In genomic region chr5:38814879-38815278, GRCh38 we compare ENCODE assay signal across 30 cellular contexts. TPM values are rescaled to one million over a fixed set of nuclear protein-coding genes. Genes with fewer than 3 reads are reported as not detected.
"Had no signal": no experiment of that assay in that cellular context is flagged by ENCODE, and none has a peak within 500 bp of the region (broad histone marks: within the 10 kb centered on the region; RNA-seq: fewer than 3 reads in every experiment).

No MANE protein-coding gene starts in this region.

- DNase-seq: activated B cell treated with CpG ODN at 0.5 μM for 24 hours; activated CD4-positive, alpha-beta memory T cell treated with anti-CD3 and anti-CD28 coated beads for 36 hours; activated CD4-positive, alpha-beta T cell treated with anti-CD3 and anti-CD28 coated beads for 4 hours; activated CD4-positive, alpha-beta T cell treated with anti-CD3 and anti-CD28 coated beads, Interleukin-2, amount 10 ng/mL, durations not matched to agents 24 days and 14 days; activated CD4-positive, alpha-beta T cell treated with anti-CD3 and anti-CD28 coated beads, Interleukin-2, amount 50 U/mL, for 1 hour; activated CD4-positive, alpha-beta T cell treated with anti-CD3 and anti-CD28 coated beads, Interleukin-2, amount 50 U/mL, for 4 hours; activated CD4-positive, CD25-positive, alpha-beta regulatory T cell treated with anti-CD3 and anti-CD28 coated beads, Interleukin-2, amount 50 U/mL, for 72 hours; activated CD8-positive, alpha-beta memory T cell treated with anti-CD3 and anti-CD28 coated beads, Interleukin-2, amount 50 U/mL, for 4 hours; activated CD8-positive, alpha-beta T cell treated with anti-CD3 and anti-CD28 coated beads for 36 hours; activated effector memory CD4-positive, alpha-beta T cell treated with Interleukin-2 at 50 U/mL for 16 hours; activated gamma-delta T cell treated with Interleukin-2 at 50 U/mL for 16 hours; activated naive CD4-positive, alpha-beta T cell; activated naive CD4-positive, alpha-beta T cell treated with anti-CD3 and anti-CD28 coated beads for 36 hours; activated naive CD4-positive, alpha-beta T cell treated with anti-CD3 and anti-CD28 coated beads, Interleukin-2, amount 50 U/mL, for 16 hours; activated naive CD8-positive, alpha-beta T cell treated with anti-CD3 and anti-CD28 coated beads for 36 hours; activated T-cell treated with anti-CD3 and anti-CD28 coated beads, Interleukin-2, amount 50 U/mL, for 24 hours; activated T-cell treated with anti-CD3 and anti-CD28 coated beads, Interleukin-2, amount 50 U/mL, for 48 hours; adrenal gland; amniotic stem cell; aorta; body of pancreas; brain microvascular endothelial cell; central memory CD4-positive, alpha-beta T cell; T-cell; T-helper 2 cell; T-helper 9 cell had no signal

- H3K4me3 ChIP-seq: adrenal gland, body of pancreas, breast epithelium had no signal

- ATAC-seq: activated CD8-positive, alpha-beta T cell treated with anti-CD3 and anti-CD28 coated beads for 36 hours; activated naive CD4-positive, alpha-beta T cell treated with anti-CD3 and anti-CD28 coated beads, Interleukin-2, amount 50 U/mL, for 72 hours; body of pancreas; T-cell had no signal

- H3K4me1 ChIP-seq: breast epithelium had no signal

- H3K27me3 ChIP-seq: adrenal gland, body of pancreas, brain microvascular endothelial cell, breast epithelium had no signal

- H3K9me3 ChIP-seq: adrenal gland, body of pancreas, breast epithelium had no signal

- H3K27ac ChIP-seq: adrenal gland, body of pancreas, brain microvascular endothelial cell, breast epithelium, VCaP had no signal

- H3K36me3 ChIP-seq: adrenal gland, brain microvascular endothelial cell, breast epithelium had no signal

RNA-seq across cellular contexts. Expression of gene OSMR, which starts 30.9 kb away (rescaled TPM):
- total RNA-seq: activated CD4-positive, alpha-beta T cell treated with anti-CD3 and anti-CD28 coated beads, Interleukin-2, amount 10 ng/mL, durations not matched to agents 24 days and 14 days; activated CD8-positive, alpha-beta memory T cell treated with anti-CD3 and anti-CD28 coated beads for 36 hours; activated CD8-positive, alpha-beta T cell treated with anti-CD3 and anti-CD28 coated beads for 36 hours; activated naive CD8-positive, alpha-beta T cell treated with anti-CD3 and anti-CD28 coated beads for 36 hours had no signal
